10 cellular contexts compared by ENCODE assay signal in genomic region chr11:123065634-123066033, GRCh38. TPM values are rescaled to one million over a fixed set of nuclear protein-coding genes. Genes with fewer than 3 reads are reported as not detected.
DNase-seq lines count a peak whose midpoint lies in the region; ATAC-seq and TF ChIP-seq lines count a peak whose summit lies in the region.
"Had no signal": no experiment of that assay in that cellular context is flagged by ENCODE, and none has a peak within 500 bp of the region (broad histone marks: within the 10 kb centered on the region; RNA-seq: fewer than 3 reads in every experiment).

No MANE protein-coding gene starts in this region.

- H3K23ac ChIP-seq in mesenchymal stem cell (ENCODE audit: low read length in 2 of 2), result no peak overlapping the region

- no peaks in the 10 kb centered on the region for H3K27me3 Mint-ChIP-seq in activated T-helper 17 cell treated with anti-CD3 and anti-CD28 coated beads, Interleukin-2, amount 50 U/mL, for 72 hours

- H2AFZ ChIP-seq in mesenchymal stem cell (ENCODE audit: low read depth, low read length), result no peak overlapping the region

- peak overlapping the region; percentile 65 for H3K27ac Mint-ChIP-seq in activated T-helper 17 cell treated with anti-CD3 and anti-CD28 coated beads, Interleukin-2, amount 50 U/mL, for 72 hours

- H4K8ac ChIP-seq in mesenchymal stem cell (ENCODE audit: low read length), result no peak overlapping the region

- no peak overlapping the region for H2BK5ac ChIP-seq in mesenchymal stem cell (ENCODE audit: low read depth, low read length, poor library complexity, severe bottlenecking)

- peak overlapping the region; percentile 3 for H3K9ac ChIP-seq in mesenchymal stem cell (ENCODE audit: low read length)

- H3K4me3 ChIP-seq in mesenchymal stem cell (ENCODE audit: insufficient read depth in 1 of 2, low read depth in 1 of 2, low read length in 2 of 2), result no peak overlapping the region
- no peak overlapping the region for H3K4me3 ChIP-seq in tibial nerve

- H3K9me3 Mint-ChIP-seq in activated T-helper 17 cell treated with anti-CD3 and anti-CD28 coated beads, Interleukin-2, amount 50 U/mL, for 72 hours, result no peaks in the 10 kb centered on the region

- H2BK15ac ChIP-seq in mesenchymal stem cell (ENCODE audit: low read depth, poor library complexity, severe bottlenecking), result no peak overlapping the region

- peaks cover 28% of the 10 kb centered on the region for H3K4me1 Mint-ChIP-seq in activated T-helper 17 cell treated with anti-CD3 and anti-CD28 coated beads, Interleukin-2, amount 50 U/mL, for 72 hours

- peaks cover 11% of the 10 kb centered on the region for H3K79me1 ChIP-seq in mesenchymal stem cell (replicated peaks; ENCODE audit: low read length, poor library complexity, severe bottlenecking)

- H3K18ac ChIP-seq in mesenchymal stem cell (ENCODE audit: low read depth in 1 of 2, low read length in 2 of 2), result no peak overlapping the region

- TF ChIP-seq EP300 in tibial nerve (IDR thresholded peaks at IDR 0.05), result no peak

- no peaks in the 10 kb centered on the region for H3K9me3 ChIP-seq in mesenchymal stem cell (ENCODE audit: control insufficient read depth, low read length)
- H3K9me3 ChIP-seq in tibial nerve, result no peaks in the 10 kb centered on the region

- intact Hi-C loops in head of caudate nucleus (cut with DNase I), result no loop called here

- ATAC-seq in activated T-helper 17 cell treated with anti-CD3 and anti-CD28 coated beads, Interleukin-2, amount 50 U/mL, for 72 hours (replicated peaks), result no peak
- ATAC-seq in HG03439 (IDR thresholded peaks at IDR 0.05; ENCODE audit: unreplicated experiment), result no peak

- no peak overlapping the region for H4K91ac ChIP-seq in mesenchymal stem cell (ENCODE audit: low read length)

- H3K36me3 ChIP-seq in mesenchymal stem cell (ENCODE audit: control insufficient read depth in 1 of 2, insufficient read depth in 2 of 2, low read depth in 1 of 2, low read length in 2 of 2), result peaks cover 0 to 29% of the 10 kb centered on the region in 2 experiments
- H3K36me3 ChIP-seq in tibial nerve, result peaks cover under 1 to 1% (median 1%) of the 10 kb centered on the region in 3 donors

- TF ChIP-seq CTCF in AG09319 (IDR thresholded peaks at IDR 0.05; ENCODE audit: low read depth, low read length) (no peak), tibial nerve (IDR thresholded peaks at IDR 0.05) (no peak)

- no peak overlapping the region for H3K4me2 ChIP-seq in mesenchymal stem cell (ENCODE audit: low read length, poor library complexity, severe bottlenecking)

- H2BK120ac ChIP-seq in mesenchymal stem cell (ENCODE audit: low read depth, low read length), result no peak overlapping the region

- H3K27ac ChIP-seq in mesenchymal stem cell (ENCODE audit: low read length, poor library complexity, severe bottlenecking) (no peak overlapping the region), tibial nerve (peak overlapping the region in 2 of 4 donors; percentile 100)

- H3K27me3 ChIP-seq in mesenchymal stem cell (ENCODE audit: control insufficient read depth in 1 of 2, insufficient read depth in 1 of 2, low read length in 2 of 2) (no peaks in the 10 kb centered on the region), tibial nerve (peaks cover 0 to 3% of the 10 kb centered on the region in 2 donors)

- DNase-seq in AG09319 (ENCODE audit: extremely low read depth, low read depth) (peak; percentile 24), EL (peak; percentile 24), mesenchymal stem cell (no peak), tibial nerve (ENCODE audit: low spot score in 2 of 2) (no peak), cortex of kidney (lab: John Stamatoyannopoulos, UW) (no peak), head of caudate nucleus (no peak)
- DNase-seq: NCI-H1436 treated with DMSO at 0.1 percent for 48 hours, SIG-M5 had no signal

- H2AK5ac ChIP-seq in mesenchymal stem cell (ENCODE audit: low read length, severe bottlenecking), result no peak overlapping the region

- no peak overlapping the region for H3K4ac ChIP-seq in mesenchymal stem cell (ENCODE audit: low read depth in 1 of 2, low read length in 2 of 2)

- H3K4me1 ChIP-seq in mesenchymal stem cell (ENCODE audit: control insufficient read depth, insufficient read depth, low read depth, low read length) (peaks cover 2% of the 10 kb centered on the region), tibial nerve (peaks cover 0 to 59% (median 22%) of the 10 kb centered on the region in 4 donors)

- no peak for TF ChIP-seq POLR2A in tibial nerve (IDR thresholded peaks at IDR 0.05)

- peak overlapping the region; percentile 100 for H3K4me3 Mint-ChIP-seq in activated T-helper 17 cell treated with anti-CD3 and anti-CD28 coated beads, Interleukin-2, amount 50 U/mL, for 72 hours

- no peak overlapping the region for H3K14ac ChIP-seq in mesenchymal stem cell (ENCODE audit: low read length in 2 of 2)

- 100% methylated on average over 1 of the region's 2 CpGs for WGBS in mesenchymal stem cell
- WGBS in tibial nerve, 2 donors, result 92 to 95% methylated on average over 2 of the region's 2 CpGs

- no peak overlapping the region for H2BK12ac ChIP-seq in mesenchymal stem cell (ENCODE audit: low read length in 2 of 2)

- peaks cover 46% of the 10 kb centered on the region for H3K36me3 Mint-ChIP-seq in activated T-helper 17 cell treated with anti-CD3 and anti-CD28 coated beads, Interleukin-2, amount 50 U/mL, for 72 hours (ENCODE audit: low read depth)

RNA-seq across cellular contexts. Expression of gene HSPA8, which starts 3.7 kb away (rescaled TPM):
- 1,000 to 10,000 TPM; 1,670 to 3,247 TPM for total RNA-seq in activated T-helper 17 cell treated with anti-CD3 and anti-CD28 coated beads, Interleukin-2, amount 50 U/mL, for 72 hours
- polyA plus RNA-seq in mesenchymal stem cell (2013, experiment 1 of 2), result 888 TPM
- 894 TPM for polyA plus RNA-seq in mesenchymal stem cell (2013, experiment 2 of 2)
- total RNA-seq in tibial nerve, result 100 to 1,000 TPM; 425 to 660 (median 550) TPM

Comparison
In these comparisons a context has a peak if more than half of its experiments do, and no peak if none do; other contexts are left out.
1. DNase-seq: peak in AG09319 (single experiment) and EL (single experiment); none in mesenchymal stem cell (single experiment), tibial nerve (0 of 2), cortex of kidney (single experiment) and head of caudate nucleus (0 of 42).